In genomic region chr1:3290915-3291314, GRCh38 we compare ENCODE assay signal across 22 cellular contexts.
"Had no signal": no experiment of that assay in that cellular context is flagged by ENCODE, and none has a peak within 500 bp of the region (broad histone marks: within the 10 kb centered on the region; RNA-seq: fewer than 3 reads in every experiment).

No MANE protein-coding gene starts in this region.

- DNase-seq: colonic mucosa; effector CD8-positive, alpha-beta T cell; endodermal cell; foreskin fibroblast; gastrocnemius medialis; head of caudate nucleus; kidney; mesenchymal stem cell; naive thymus-derived CD4-positive, alpha-beta T cell; stimulated activated CD4-positive, alpha-beta T cell treated with anti-CD3 and anti-CD28 coated beads, Interleukin-12 subunit alpha, Interleukin-12 subunit beta, amount 100 ng/mL, for 4 hours; stimulated activated CD4-positive, alpha-beta T cell treated with anti-CD3 and anti-CD28 coated beads, Interleukin-1b, Interleukin-23, amount 100 ng/mL, for 48 hours; stimulated activated CD4-positive, alpha-beta T cell treated with anti-CD3 and anti-CD28 coated beads, Interleukin-4, amount 100 ng/mL, for 24 hours; stimulated activated naive CD4-positive, alpha-beta T cell treated with Interleukin-2 at 50 U/mL for 16 hours; stomach; thyroid gland; trophoblast cell had no signal

- H3K4me3 ChIP-seq: colonic mucosa, gastrocnemius medialis, neural progenitor cell, prostate gland, right atrium auricular region, smooth muscle cell, stomach, thyroid gland had no signal

- H3K36me3 ChIP-seq: colonic mucosa, gastrocnemius medialis, neural progenitor cell, prostate gland, right atrium auricular region, stomach, thyroid gland had no signal

- H3K79me2 ChIP-seq: parathyroid adenoma had no signal

- H3K27me3 ChIP-seq: colonic mucosa, neural progenitor cell, right atrium auricular region, thyroid gland had no signal

- H3K4me2 ChIP-seq: neural progenitor cell, smooth muscle cell had no signal

- H3K9ac ChIP-seq: neural progenitor cell, parathyroid adenoma had no signal

- H2AFZ ChIP-seq: neural progenitor cell, parathyroid adenoma had no signal

- H3K9me3 ChIP-seq: colonic mucosa, gastrocnemius medialis, prostate gland, right atrium auricular region, stomach, thyroid gland had no signal

- H3K27ac ChIP-seq: colonic mucosa, epithelial cell of prostate, gastrocnemius medialis, neural progenitor cell, parathyroid adenoma, prostate gland, right atrium auricular region, stomach had no signal

- H3K4me1 ChIP-seq: colonic mucosa, gastrocnemius medialis, neural progenitor cell, parathyroid adenoma, prostate gland had no signal
